ENCODE assay signal across 8 cellular contexts in the genomic region with DNA sequence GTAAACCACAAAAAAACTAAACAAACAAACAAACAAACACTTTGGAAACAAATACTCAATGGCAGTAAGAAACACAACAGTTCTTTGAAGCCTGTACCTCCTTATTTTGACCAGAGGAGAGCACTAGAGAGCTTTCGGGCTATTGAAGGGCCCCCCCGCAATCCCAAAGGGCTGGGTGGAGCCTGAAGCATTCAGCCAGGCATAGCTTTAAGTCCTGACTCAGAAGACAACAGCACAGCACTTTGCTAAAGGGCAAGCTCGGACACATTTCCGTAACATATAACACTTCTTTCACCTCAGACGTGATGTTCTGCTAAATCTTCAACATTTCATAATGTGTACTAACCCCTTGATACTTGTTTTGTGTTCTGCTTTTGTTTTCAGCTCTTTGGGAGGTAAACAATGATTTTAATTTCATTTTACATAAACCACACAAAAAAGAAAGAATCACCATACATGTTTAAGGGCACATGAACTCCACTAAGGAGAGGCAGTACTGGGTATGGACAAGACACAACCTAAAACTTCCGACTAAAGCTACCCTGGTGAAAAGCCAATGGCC. TPM values are rescaled to one million over a fixed set of nuclear protein-coding genes. Genes with fewer than 3 reads are reported as not detected.
DNase-seq lines count a peak whose midpoint lies in the region; ATAC-seq and TF ChIP-seq lines count a peak whose summit lies in the region.

No MANE protein-coding gene starts in this region.

- peaks cover 3 to 4% of the 10 kb centered on the region in 2 donors for H3K4me1 ChIP-seq in thyroid gland

- H3K27ac ChIP-seq in epithelial cell of prostate (peak overlapping the region; percentile 75), thyroid gland (peak overlapping the region; percentile 16 to 73 (median 48))

- H3K9me3 ChIP-seq in thyroid gland: no peaks in the 10 kb centered on the region

- H3K27me3 ChIP-seq in thyroid gland: no peaks in the 10 kb centered on the region

- 6 to 8% methylated on average over 6 of the region's 6 CpGs for WGBS in thyroid gland, 2 donors

- no peak overlapping the region for H3K4me3 ChIP-seq in thyroid gland (replicated peaks in 1 of 3)

- DNase-seq in C1 segment of cervical spinal cord (lab: John Stamatoyannopoulos, UW) (peak in 10 of 14 donors; percentile 2 to 58 (median 14)), NCI-H146 treated with DMSO at 0.1 percent for 48 hours (lab: John Stamatoyannopoulos, UW; ENCODE audit: unreplicated experiment) (peak; percentile 70), SW 1271 (lab: John Stamatoyannopoulos, UW) (peak; percentile 56 to 80), epithelial cell of prostate (ENCODE audit: low read depth, low spot score) (peak; percentile 85), midbrain (lab: John Stamatoyannopoulos, UW) (peak; percentile 78), thyroid gland (peak; percentile 84)

- TF ChIP-seq POLR2A in thyroid gland (IDR thresholded peaks at IDR 0.05): peak in 1 of 2 donors; percentile 78

- TF ChIP-seq CTCF in thyroid gland (IDR thresholded peaks at IDR 0.05): peak; percentile 77 to 99 (median 95)

- no peaks in the 10 kb centered on the region for H3K36me3 ChIP-seq in thyroid gland

- ATAC-seq in GM18861 (IDR thresholded peaks at IDR 0.05; ENCODE audit: unreplicated experiment) (peak; percentile 83), HG03025 (IDR thresholded peaks at IDR 0.05; ENCODE audit: low FRiP score, unreplicated experiment) (peak; percentile 83)

- intact Hi-C loops in thyroid gland (cut with DNase I): loop anchor here (5.0 kb wide), 1 partner anchor 355 kb away; no protein-coding TSS in a partner anchor

RNA-seq across cellular contexts. Expression of gene SHCBP1L, which starts 9.7 kb away (rescaled TPM):
- total RNA-seq in thyroid gland: 1 to 10 TPM in 1 of 4 donors, not detected in 3; 1.3 TPM

Comparison
In these comparisons a context has a peak if more than half of its experiments do, and no peak if none do; other contexts are left out.
1. DNase-seq: peak in every context shown above with its lines; median percentile 85 in epithelial cell of prostate; 84 in thyroid gland; 78 in midbrain; 70 in NCI-H146 treated with DMSO at 0.1 percent for 48 hours; 68 in SW 1271; 14 in C1 segment of cervical spinal cord.